Comparison of ENCODE assay signal across 8 cellular contexts in the genomic region with DNA sequence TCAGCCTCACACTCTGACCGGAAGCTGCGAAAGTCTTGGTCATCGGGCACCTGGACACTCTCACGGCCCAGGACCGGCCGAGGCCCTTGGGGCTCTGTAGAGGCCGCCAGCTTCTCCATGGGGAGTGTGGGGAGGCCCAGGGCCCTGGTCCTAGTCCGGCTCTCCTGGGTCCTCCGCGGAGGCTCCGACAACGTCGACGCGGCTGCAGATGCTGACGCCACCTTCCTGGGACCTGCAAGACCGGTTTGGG. TPM values are rescaled to one million over a fixed set of nuclear protein-coding genes. Genes with fewer than 3 reads are reported as not detected.
DNase-seq lines count a peak whose midpoint lies in the region; ATAC-seq and TF ChIP-seq lines count a peak whose summit lies in the region.

No MANE protein-coding gene starts in this region.

- H3K9me2 ChIP-seq in DOHH2 (replicated peaks; ENCODE audit: control insufficient read depth, low read length) = no peaks in the 10 kb centered on the region

- TF ChIP-seq CTCF in DOHH2 (IDR thresholded peaks at IDR 0.05; ENCODE audit: low read depth, low read length, poor library complexity, severe bottlenecking) = no peak
- no peak for TF ChIP-seq CTCF in OCI-LY3 (IDR thresholded peaks at IDR 0.05; ENCODE audit: low read depth, low read length)
- TF ChIP-seq CTCF in esophagus squamous epithelium (IDR thresholded peaks at IDR 0.05) = no peak
- TF ChIP-seq CTCF in psoas muscle (IDR thresholded peaks at IDR 0.05) = no peak

- H3K9me3 ChIP-seq in DOHH2 (ENCODE audit: control insufficient read depth, insufficient read depth, low read length) (no peaks in the 10 kb centered on the region), OCI-LY3 (ENCODE audit: insufficient read depth, low read length) (no peaks in the 10 kb centered on the region), esophagus squamous epithelium (no peaks in the 10 kb centered on the region), psoas muscle (no peaks in the 10 kb centered on the region)

- peak; percentile 9 to 34 (median 16) for ATAC-seq in psoas muscle

- in situ Hi-C loops in KBM-7 (cut with MboI; ENCODE audit: low pct_unique_long_range_greater_than_20kb, low sequenced_read_pairs) = no loop called here

- no peaks in the 10 kb centered on the region for H3K36me3 ChIP-seq in DOHH2 (ENCODE audit: control insufficient read depth, low read length)
- H3K36me3 ChIP-seq in OCI-LY3 (replicated peaks; ENCODE audit: low read depth, low read length) = no peaks in the 10 kb centered on the region
- peaks cover 0 to 13% (median 0%) of the 10 kb centered on the region in 3 donors for H3K36me3 ChIP-seq in esophagus squamous epithelium
- no peaks in the 10 kb centered on the region for H3K36me3 ChIP-seq in psoas muscle (ENCODE audit: insufficient read depth in 1 of 2, low read depth in 1 of 2)

- no peaks in the 10 kb centered on the region for H3F3A ChIP-seq in DOHH2 (ENCODE audit: control insufficient read depth, insufficient read depth)

- H3K4me1 ChIP-seq in DOHH2 (ENCODE audit: control insufficient read depth, low read length) (peaks cover 10% of the 10 kb centered on the region), OCI-LY3 (ENCODE audit: low read length) (peaks cover 11% of the 10 kb centered on the region), esophagus squamous epithelium (peaks cover 26 to 66% (median 38%) of the 10 kb centered on the region in 3 donors), psoas muscle (peaks cover 29% of the 10 kb centered on the region)

- H3K4me3 ChIP-seq in DOHH2 (ENCODE audit: low read length) = peak overlapping the region; percentile 61
- H3K4me3 ChIP-seq in OCI-LY3 (ENCODE audit: low read length) = peak overlapping the region; percentile 83
- peak overlapping the region; percentile 58 to 88 (median 84) for H3K4me3 ChIP-seq in esophagus squamous epithelium
- H3K4me3 ChIP-seq in psoas muscle = peak overlapping the region; percentile 75

- H3K27me3 ChIP-seq in DOHH2 (ENCODE audit: control insufficient read depth, low read length) (peaks cover 21% of the 10 kb centered on the region), OCI-LY3 (ENCODE audit: low read depth, low read length) (no peaks in the 10 kb centered on the region), esophagus squamous epithelium (no peaks in the 10 kb centered on the region), psoas muscle (ENCODE audit: insufficient read depth in 3 of 3, low read length in 2 of 3) (no peaks in the 10 kb centered on the region)

- no CpG with 5 or more reads among the region's 17 CpGs for WGBS in esophagus squamous epithelium, 2 donors
- WGBS in psoas muscle, 3 donors = 22 to 40% (median 26%) methylated on average over 13 to 17 of the region's 17 CpGs

- H2AFZ ChIP-seq in OCI-LY3 (ENCODE audit: low read depth, low read length) = no peak overlapping the region

- H3K79me2 ChIP-seq in DOHH2 (ENCODE audit: control insufficient read depth, low read length) (no peaks in the 10 kb centered on the region), OCI-LY3 (ENCODE audit: low read length) (no peaks in the 10 kb centered on the region)

- intact Hi-C loops in esophagus squamous epithelium (cut with DNase I) (no loop called here), psoas muscle (cut with DNase I) (no loop called here)

- H3K27ac ChIP-seq in DOHH2 (ENCODE audit: low read depth, low read length) (no peak overlapping the region), OCI-LY3 (ENCODE audit: low read length) (no peak overlapping the region), esophagus squamous epithelium (peak overlapping the region; percentile 67 to 88 (median 82)), psoas muscle (no peak overlapping the region)

- DNase-seq in esophagus squamous epithelium (lab: John Stamatoyannopoulos, UW) (no peak), psoas muscle (no peak), H4 (ENCODE audit: low spot score) (no peak), NCI-H187 (lab: John Stamatoyannopoulos, UW) (no peak), KBM-7 (no peak)
- DNase-seq in activated CD4-positive, CD25-positive, alpha-beta regulatory T cell (lab: John Stamatoyannopoulos, UW) = no peak

- peak overlapping the region; percentile 61 for H3K4me2 ChIP-seq in DOHH2 (ENCODE audit: low read length)
- peak overlapping the region; percentile 63 for H3K4me2 ChIP-seq in OCI-LY3 (ENCODE audit: low read length)

- H3K9ac ChIP-seq in OCI-LY3 (ENCODE audit: low read length) = peak overlapping the region; percentile 61

- TF ChIP-seq POLR2A in esophagus squamous epithelium (IDR thresholded peaks at IDR 0.05) = no peak

- H4K20me1 ChIP-seq in DOHH2 (ENCODE audit: control insufficient read depth, insufficient read depth, low read depth, low read length) = no peaks in the 10 kb centered on the region; the same call in 1 of the 2 replicates
- no peaks in the 10 kb centered on the region for H4K20me1 ChIP-seq in OCI-LY3 (ENCODE audit: insufficient read depth, low read length)

RNA-seq across cellular contexts. Expression of gene STARD10, which starts 12.9 kb away (rescaled TPM):
- total RNA-seq in esophagus squamous epithelium (10 to 100 TPM; 42.2 to 83.1 (median 49.4) TPM), psoas muscle (10 to 100 TPM; 47.3 to 70.7 (median 57.7) TPM)
- polyA plus RNA-seq in psoas muscle = 10 to 100 TPM; 18.6 to 99.9 (median 57.3) TPM
- 23.2 and 25.1 TPM in 2 replicates for total RNA-seq in H4 (2014; rRNA removed; shearing (Covaris generic))

RNA-seq across cellular contexts. Expression of gene ARAP1, which starts 28.8 kb away (rescaled TPM):
- total RNA-seq in esophagus squamous epithelium (100 to 1,000 TPM in 1 of 4 donors, 10 to 100 TPM in 3; 37.8 to 114 (median 70.6) TPM), psoas muscle (10 to 100 TPM; 16.0 to 27.5 (median 18.9) TPM)
- polyA plus RNA-seq in psoas muscle = 10 to 100 TPM; 16.8 to 19.8 (median 17.5) TPM
- 17.7 and 20.1 TPM in 2 replicates for total RNA-seq in H4 (2014; rRNA removed; shearing (Covaris generic))

RNA-seq across cellular contexts. Expression of gene ATG16L2, which starts 33.2 kb away (rescaled TPM):
- total RNA-seq in esophagus squamous epithelium (10 to 100 TPM; 21.7 to 46.5 (median 26.4) TPM), psoas muscle (1 to 10 TPM; 4.5 to 9.6 (median 5.4) TPM)
- 1 to 10 TPM; 3.9 to 5.2 (median 4.7) TPM for polyA plus RNA-seq in psoas muscle
- total RNA-seq in H4 (2014; rRNA removed; shearing (Covaris generic)) = 0.66 and 3.4 TPM in 2 replicates

Comparison
In these comparisons a context has a peak if more than half of its experiments do, and no peak if none do; other contexts are left out.
1. H3K27ac ChIP-seq: peak in esophagus squamous epithelium (4 of 4); none in DOHH2 (single experiment), OCI-LY3 (single experiment) and psoas muscle (single experiment).
2. Peak in every context shown above with its lines, with median percentiles within 50 percentile points of each other: H3K4me3 ChIP-seq.